In genomic region chr21:38556390-38556789, GRCh38 we compare ENCODE assay signal across 2 cellular contexts.
TF ChIP-seq lines count a peak whose summit lies in the region.

No MANE protein-coding gene starts in this region.

TF ChIP-seq in WTC11, 78 proteins besides CTCF, POLR2A, EP300 and RAD21:
- TF ChIP-seq USF1 (CRISPR knock-in tag; IDR thresholded peaks at IDR 0.05) (peak; percentile 24; the same call in 1 of the 2 replicates), AR (CRISPR knock-in tag; IDR thresholded peaks at IDR 0.05) (no peak), ZNF671 (CRISPR knock-in tag; IDR thresholded peaks at IDR 0.05) (no peak), USF2 (CRISPR knock-in tag; IDR thresholded peaks at IDR 0.05) (peak; percentile 73), CREB1 (CRISPR knock-in tag; IDR thresholded peaks at IDR 0.05) (no peak)

TF ChIP-seq in H1, 55 proteins besides CTCF, POLR2A, EP300 and RAD21:
- TF ChIP-seq USF2 (IDR thresholded peaks at IDR 0.05; ENCODE audit: low read length) (0 out of 2 replicates have a peak, but pooled peaks have one; percentile 32), SRF (IDR thresholded peaks at IDR 0.05; ENCODE audit: low read depth, low read length) (no peak)
